In the genomic region with DNA sequence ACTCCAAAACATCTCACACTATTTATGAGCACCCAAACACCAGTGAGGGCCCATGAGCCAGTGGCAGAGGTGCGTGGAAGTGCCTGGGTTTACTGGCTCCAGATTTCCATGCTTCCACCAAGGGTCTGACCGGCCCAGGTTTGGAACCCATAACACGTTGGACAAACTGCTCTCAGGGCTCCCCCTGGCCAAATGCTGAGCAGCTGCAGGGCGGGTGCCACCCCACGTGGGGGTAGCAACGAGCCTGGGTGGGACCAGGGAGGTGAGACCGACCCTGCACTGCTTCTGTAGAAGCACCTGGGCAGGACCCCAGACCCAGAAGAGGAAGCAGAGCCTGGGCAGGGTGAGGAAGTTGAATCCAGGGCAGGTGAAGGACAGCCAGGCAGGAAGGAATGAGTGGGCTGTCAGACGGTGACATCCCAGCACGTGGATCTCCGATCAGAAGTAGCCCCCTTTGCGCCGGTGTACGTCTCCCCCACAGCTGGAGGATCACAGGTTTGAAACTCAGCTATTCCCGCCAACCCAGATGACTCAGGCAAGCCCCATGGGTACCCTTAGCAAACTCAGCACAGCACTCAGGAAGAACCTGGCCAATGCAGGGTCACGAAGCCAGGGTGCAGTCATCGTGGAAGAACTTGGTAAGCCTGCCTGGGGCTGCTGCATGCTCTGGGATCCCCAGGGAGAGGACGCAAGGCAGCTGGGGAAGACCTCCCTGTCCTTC, we compare ENCODE assay signal across 11 cellular contexts.
A peak's percentile ranks its signal among the peaks of the same experiment; 100 is the strongest.
DNase-seq lines count a peak whose midpoint lies in the region; ATAC-seq and TF ChIP-seq lines count a peak whose summit lies in the region.
"Had no signal": no experiment of that assay in that cellular context is flagged by ENCODE, and none has a peak within 500 bp of the region (broad histone marks: within the 10 kb centered on the region; RNA-seq: fewer than 3 reads in every experiment).

No MANE protein-coding gene starts in this region.

- H3K27ac ChIP-seq in sigmoid colon = peak overlapping the region in 3 of 4 donors; percentile 27 to 84 (median 73)
- H3K27ac ChIP-seq: esophagus squamous epithelium had no signal

- no peak for TF ChIP-seq POLR2A in sigmoid colon (IDR thresholded peaks at IDR 0.05)

- no peak for TF ChIP-seq EP300 in sigmoid colon (IDR thresholded peaks at IDR 0.05)

- DNase-seq in choroid plexus epithelial cell (ENCODE audit: low read depth) (peak; percentile 48), sigmoid colon (peak; percentile 66), NCI-H1092 (lab: John Stamatoyannopoulos, UW) (no peak), SKM-1 (lab: John Stamatoyannopoulos, UW; ENCODE audit: unreplicated experiment) (no peak)
- DNase-seq: activated CD4-positive, alpha-beta T cell treated with anti-CD3 and anti-CD28 coated beads for 4 hours; esophagus squamous epithelium; left lung; NCI-H2081 had no signal

- TF ChIP-seq CTCF in choroid plexus epithelial cell (conservative IDR thresholded peaks at IDR 0.05; ENCODE audit: low read depth, low read length) = peak; percentile 4
- TF ChIP-seq CTCF in sigmoid colon (IDR thresholded peaks at IDR 0.05) = no peak

- H3K36me3 ChIP-seq in sigmoid colon = peaks cover 0 to 31% (median 3%) of the 10 kb centered on the region in 4 donors

- 81 to 89% methylated on average over 17 of the region's 17 CpGs for WGBS in sigmoid colon, 2 donors

- H3K4me1 ChIP-seq in sigmoid colon = peaks cover 0 to 71% (median 60%) of the 10 kb centered on the region in 4 donors

- H3K9me3 ChIP-seq in sigmoid colon = no peaks in the 10 kb centered on the region
- H3K9me3 ChIP-seq: esophagus squamous epithelium, left lung had no signal

- no peak overlapping the region for H3K4me3 ChIP-seq in choroid plexus epithelial cell (ENCODE audit: low read depth, low read length)
- no peak overlapping the region for H3K4me3 ChIP-seq in sigmoid colon
- H3K4me3 ChIP-seq: esophagus squamous epithelium, left lung had no signal

- intact Hi-C loops in sigmoid colon (cut with DNase I) = no loop called here

- peak; percentile 6 for ATAC-seq in GM18867 (IDR thresholded peaks at IDR 0.05; ENCODE audit: unreplicated experiment)
- ATAC-seq in HG03354 (IDR thresholded peaks at IDR 0.05; ENCODE audit: poor library complexity, severe bottlenecking, unreplicated experiment) = peak; percentile 11
- ATAC-seq in GM21825 (IDR thresholded peaks at IDR 0.05; ENCODE audit: unreplicated experiment) = no peak
- ATAC-seq: left lung had no signal

- no peaks in the 10 kb centered on the region for H3K27me3 ChIP-seq in sigmoid colon
- H3K27me3 ChIP-seq: esophagus squamous epithelium, left lung had no signal

Comparison
In these comparisons a context has a peak if more than half of its experiments do, and no peak if none do; other contexts are left out.
1. DNase-seq: peak in choroid plexus epithelial cell (single experiment) and sigmoid colon (single experiment); none in NCI-H1092 (single experiment) and SKM-1 (single experiment).